Comparison of ENCODE assay signal across 11 cellular contexts in genomic region chr4:83054928-83055327, GRCh38. TPM values are rescaled to one million over a fixed set of nuclear protein-coding genes. Genes with fewer than 3 reads are reported as not detected.
DNase-seq lines count a peak whose midpoint lies in the region; ATAC-seq and TF ChIP-seq lines count a peak whose summit lies in the region.
"Had no signal": no experiment of that assay in that cellular context is flagged by ENCODE, and none has a peak within 500 bp of the region (broad histone marks: within the 10 kb centered on the region; RNA-seq: fewer than 3 reads in every experiment).

No MANE protein-coding gene starts in this region.

- H3K36me3 ChIP-seq in endodermal cell (ENCODE audit: control insufficient read depth, insufficient read depth, low read length) (peaks cover 39% of the 10 kb centered on the region), smooth muscle cell (ENCODE audit: low read depth) (peaks cover 13% of the 10 kb centered on the region)

- H3K9me3 Mint-ChIP-seq in activated naive CD4-positive, alpha-beta T cell treated with anti-CD3 and anti-CD28 coated beads for 36 hours: no peaks in the 10 kb centered on the region
- no peaks in the 10 kb centered on the region for H3K9me3 Mint-ChIP-seq in activated naive CD4-positive, alpha-beta T cell treated with anti-CD3 and anti-CD28 coated beads, Interleukin-2, amount 50 U/mL, for 72 hours
- peaks cover 2% of the 10 kb centered on the region for H3K9me3 Mint-ChIP-seq in endodermal cell

- H4K20me1 ChIP-seq in smooth muscle cell (ENCODE audit: low read depth): peaks cover under 1% of the 10 kb centered on the region

- no peak overlapping the region for H3K27ac Mint-ChIP-seq in activated naive CD4-positive, alpha-beta T cell treated with anti-CD3 and anti-CD28 coated beads for 36 hours
- no peak overlapping the region for H3K27ac Mint-ChIP-seq in activated naive CD4-positive, alpha-beta T cell treated with anti-CD3 and anti-CD28 coated beads, Interleukin-2, amount 50 U/mL, for 72 hours
- no peak overlapping the region for H3K27ac Mint-ChIP-seq in endodermal cell

- H3K27me3 Mint-ChIP-seq in activated naive CD4-positive, alpha-beta T cell treated with anti-CD3 and anti-CD28 coated beads for 36 hours (ENCODE audit: low read depth): no peaks in the 10 kb centered on the region
- no peaks in the 10 kb centered on the region for H3K27me3 Mint-ChIP-seq in endodermal cell (ENCODE audit: insufficient read depth)

- H2AFZ ChIP-seq in smooth muscle cell (ENCODE audit: low read depth): no peak overlapping the region

- no peaks in the 10 kb centered on the region for H3K9me3 ChIP-seq in endodermal cell (ENCODE audit: control insufficient read depth, low read length)
- no peaks in the 10 kb centered on the region for H3K9me3 ChIP-seq in smooth muscle cell (replicated peaks; ENCODE audit: low read depth)

- DNase-seq in activated naive CD4-positive, alpha-beta T cell treated with anti-CD3 and anti-CD28 coated beads for 36 hours: peak; percentile 34
- no peak for DNase-seq in activated naive CD4-positive, alpha-beta T cell treated with anti-CD3 and anti-CD28 coated beads, Interleukin-2, amount 50 U/mL, for 72 hours (ENCODE audit: low spot score in 2 of 2)
- peak; percentile 34 for DNase-seq in NB4 (ENCODE audit: low read depth)
- no peak for DNase-seq in endodermal cell
- no peak for DNase-seq in smooth muscle cell (lab: John Stamatoyannopoulos, UW; ENCODE audit: unreplicated experiment)
- no peak for DNase-seq in midbrain (lab: John Stamatoyannopoulos, UW)
- DNase-seq in stimulated activated CD4-positive, alpha-beta T cell treated with anti-CD3 and anti-CD28 coated beads, Interleukin-2, amount 100 ng/mL, for 48 hours: no peak
- DNase-seq: DMS153, NCI-H2171 treated with DMSO at 0.1 percent for 48 hours had no signal

- no peaks in the 10 kb centered on the region for H3K27me3 ChIP-seq in endodermal cell (ENCODE audit: control insufficient read depth, insufficient read depth, low read length, poor library complexity, severe bottlenecking)
- no peaks in the 10 kb centered on the region for H3K27me3 ChIP-seq in smooth muscle cell (ENCODE audit: low read depth)

- intact Hi-C loops in activated naive CD4-positive, alpha-beta T cell treated with anti-CD3 and anti-CD28 coated beads for 36 hours (cut with micrococcal nuclease): loop anchor here (1.0 to 2.0 kb wide), 3 partner anchors 198 to 227 kb away; no protein-coding TSS in a partner anchor

- no peaks in the 10 kb centered on the region for H3F3A ChIP-seq in smooth muscle cell (ENCODE audit: low read depth)

- H3K9ac ChIP-seq in endodermal cell (ENCODE audit: extremely low read depth, low read length, poor library complexity, severe bottlenecking) (no peak overlapping the region), smooth muscle cell (ENCODE audit: low read depth) (no peak overlapping the region)

- TF ChIP-seq POLR2A in NB4 (IDR thresholded peaks at IDR 0.05; ENCODE audit: extremely low read depth, insufficient read length): no peak

- no peaks in the 10 kb centered on the region for H3K4me1 Mint-ChIP-seq in activated naive CD4-positive, alpha-beta T cell treated with anti-CD3 and anti-CD28 coated beads for 36 hours (ENCODE audit: low read depth)
- H3K4me1 Mint-ChIP-seq in endodermal cell: peaks cover 5% of the 10 kb centered on the region

- no peaks in the 10 kb centered on the region for H3K4me1 ChIP-seq in endodermal cell (ENCODE audit: control insufficient read depth, insufficient read depth, low read length)
- no peaks in the 10 kb centered on the region for H3K4me1 ChIP-seq in smooth muscle cell (ENCODE audit: low read depth)

- H3K4me3 Mint-ChIP-seq in activated naive CD4-positive, alpha-beta T cell treated with anti-CD3 and anti-CD28 coated beads for 36 hours: no peak overlapping the region
- no peak overlapping the region for H3K4me3 Mint-ChIP-seq in endodermal cell

- H3K79me2 ChIP-seq in smooth muscle cell (ENCODE audit: low read depth): peaks cover under 1% of the 10 kb centered on the region

- no peak for ATAC-seq in activated naive CD4-positive, alpha-beta T cell treated with anti-CD3 and anti-CD28 coated beads, Interleukin-2, amount 50 U/mL, for 72 hours
- ATAC-seq in HG03520 (IDR thresholded peaks at IDR 0.05; ENCODE audit: unreplicated experiment): no peak

- H3K27ac ChIP-seq in endodermal cell (ENCODE audit: low read depth, low read length): no peak overlapping the region
- no peak overlapping the region for H3K27ac ChIP-seq in smooth muscle cell (ENCODE audit: low read depth)
- H3K27ac ChIP-seq: epithelial cell of prostate had no signal

- H3K4me2 ChIP-seq in smooth muscle cell: no peak overlapping the region

- H3K36me3 Mint-ChIP-seq in activated naive CD4-positive, alpha-beta T cell treated with anti-CD3 and anti-CD28 coated beads for 36 hours (ENCODE audit: low read depth): peaks cover 17% of the 10 kb centered on the region
- H3K36me3 Mint-ChIP-seq in activated naive CD4-positive, alpha-beta T cell treated with anti-CD3 and anti-CD28 coated beads, Interleukin-2, amount 50 U/mL, for 72 hours: peaks cover 0 to 2% of the 10 kb centered on the region in 2 donors
- H3K36me3 Mint-ChIP-seq in endodermal cell (ENCODE audit: low read depth): peaks cover 60% of the 10 kb centered on the region

- TF ChIP-seq CTCF in NB4 (IDR thresholded peaks at IDR 0.05; ENCODE audit: low read depth, low read length): peak; percentile 3
- TF ChIP-seq CTCF in endodermal cell (conservative IDR thresholded peaks at IDR 0.05): peak; percentile 55
- peak; percentile 20 for TF ChIP-seq CTCF in smooth muscle cell (IDR thresholded peaks at IDR 0.05; ENCODE audit: borderline replicate concordance, insufficient read depth, poor library complexity, severe bottlenecking)

- CTCF ChIA-PET in activated naive CD4-positive, alpha-beta T cell treated with anti-CD3 and anti-CD28 coated beads for 36 hours (lab: Charles Lee): interaction anchor here (0.7 to 1.9 kb wide), 5 partner anchors 92 to 225 kb away, joined by 3 to 9 read pairs (median 4); no protein-coding TSS in a partner anchor

- H3K4me3 ChIP-seq in NB4 (ENCODE audit: low read depth, low read length) (no peak overlapping the region), endodermal cell (ENCODE audit: low read length) (no peak overlapping the region), smooth muscle cell (no peak overlapping the region)

RNA-seq across cellular contexts. Expression of gene COPS4, which starts 19.9 kb away (rescaled TPM):
- total RNA-seq in activated naive CD4-positive, alpha-beta T cell treated with anti-CD3 and anti-CD28 coated beads for 36 hours: 10 to 100 TPM; 37.1 to 38.6 TPM
- 10 to 100 TPM; 30.9 to 32.4 TPM for total RNA-seq in activated naive CD4-positive, alpha-beta T cell treated with anti-CD3 and anti-CD28 coated beads, Interleukin-2, amount 50 U/mL, for 72 hours
- total RNA-seq in endodermal cell: 10 to 100 TPM; 34.8 to 39.4 TPM
- 57.3 TPM for polyA plus RNA-seq in endodermal cell (2013, experiment 1 of 2)
- 59.4 TPM for polyA plus RNA-seq in endodermal cell (2013, experiment 2 of 2)
- 55.5 and 69.8 TPM in 2 replicates for total RNA-seq in smooth muscle cell
- polyA plus RNA-seq in smooth muscle cell: 41.2 and 53.4 TPM in 2 replicates

RNA-seq across cellular contexts. Expression of gene LIN54, which starts 44.3 kb away (rescaled TPM):
- total RNA-seq in activated naive CD4-positive, alpha-beta T cell treated with anti-CD3 and anti-CD28 coated beads for 36 hours: 10 to 100 TPM; 17.0 to 17.1 TPM
- total RNA-seq in activated naive CD4-positive, alpha-beta T cell treated with anti-CD3 and anti-CD28 coated beads, Interleukin-2, amount 50 U/mL, for 72 hours: 10 to 100 TPM; 25.4 to 27.6 TPM
- total RNA-seq in endodermal cell (10 to 100 TPM; 14.5 to 18.1 TPM), smooth muscle cell (24.1 and 25.1 TPM in 2 replicates)
- polyA plus RNA-seq in endodermal cell (2013, experiment 1 of 2): 14.6 TPM
- 13.5 TPM for polyA plus RNA-seq in endodermal cell (2013, experiment 2 of 2)
- 3.9 and 5.0 TPM in 2 replicates for polyA plus RNA-seq in smooth muscle cell

RNA-seq across cellular contexts. Expression of gene PLAC8, which starts 59.6 kb away (rescaled TPM):
- total RNA-seq in activated naive CD4-positive, alpha-beta T cell treated with anti-CD3 and anti-CD28 coated beads for 36 hours: 10 to 100 TPM; 62.0 to 62.3 TPM
- total RNA-seq in activated naive CD4-positive, alpha-beta T cell treated with anti-CD3 and anti-CD28 coated beads, Interleukin-2, amount 50 U/mL, for 72 hours: 100 to 1,000 TPM in 1 of 2 donors, 10 to 100 TPM in 1; 23.3 to 169 TPM
- total RNA-seq in endodermal cell: 1 to 10 TPM; 1.8 to 2.6 TPM
- polyA plus RNA-seq in endodermal cell (2013, experiment 1 of 2): 0.39 TPM
- polyA plus RNA-seq in endodermal cell (2013, experiment 2 of 2): 2.6 TPM
- 23.8 and 25.6 TPM in 2 replicates for total RNA-seq in smooth muscle cell
- polyA plus RNA-seq in smooth muscle cell: 5.0 and 19.5 TPM in 2 replicates

Comparison
In these comparisons a context has a peak if more than half of its experiments do, and no peak if none do; other contexts are left out.
1. DNase-seq: peak in activated naive CD4-positive, alpha-beta T cell treated with anti-CD3 and anti-CD28 coated beads for 36 hours (single experiment) and NB4 (single experiment); none in activated naive CD4-positive, alpha-beta T cell treated with anti-CD3 and anti-CD28 coated beads, Interleukin-2, amount 50 U/mL, for 72 hours (0 of 2), endodermal cell (single experiment), smooth muscle cell (single experiment), midbrain (single experiment) and stimulated activated CD4-positive, alpha-beta T cell treated with anti-CD3 and anti-CD28 coated beads, Interleukin-2, amount 100 ng/mL, for 48 hours (0 of 2).
2. CTCF ChIP-seq: peak in every context shown above with its lines; median percentile 55 in endodermal cell; 20 in smooth muscle cell; 3 in NB4.